ENCODE assay signal across 17 cellular contexts in the genomic region with DNA sequence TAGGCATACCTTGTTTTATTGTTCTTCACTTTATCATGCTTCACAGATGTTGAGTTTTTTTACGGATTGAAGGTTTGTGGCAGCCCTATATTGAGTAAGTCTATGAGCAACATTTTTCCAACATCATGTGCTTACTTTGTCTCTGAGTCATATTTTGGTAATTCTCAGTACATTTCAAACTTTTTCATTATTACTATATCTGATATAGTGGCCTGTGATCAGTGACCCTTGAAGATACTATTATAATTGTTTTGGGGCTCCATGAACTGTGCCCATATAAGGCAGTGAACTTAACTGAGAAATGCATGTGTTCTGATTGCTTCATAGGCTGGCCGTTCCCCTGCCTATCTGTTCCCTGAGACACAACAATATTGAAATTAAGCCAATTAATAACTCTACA. TPM values are rescaled to one million over a fixed set of nuclear protein-coding genes. Genes with fewer than 3 reads are reported as not detected.
DNase-seq lines count a peak whose midpoint lies in the region; ATAC-seq and TF ChIP-seq lines count a peak whose summit lies in the region.
"Had no signal": no experiment of that assay in that cellular context is flagged by ENCODE, and none has a peak within 500 bp of the region (broad histone marks: within the 10 kb centered on the region; RNA-seq: fewer than 3 reads in every experiment).

No MANE protein-coding gene starts in this region.

- H3K4me3 Mint-ChIP-seq in progenitor cell of endocrine pancreas (ENCODE audit: low read depth) = no peak overlapping the region
- H3K4me3 Mint-ChIP-seq: activated CD4-positive, alpha-beta memory T cell treated with anti-CD3 and anti-CD28 coated beads for 36 hours; CD14-positive monocyte; stimulated activated naive CD8-positive, alpha-beta T cell treated with anti-CD3 and anti-CD28 coated beads, Interleukin-15, Interleukin-2, amounts not matched to agents 100 ng/mL and 50 ng/mL, for 24 hours; T-helper 17 cell had no signal

- peak overlapping the region; percentile 12 for H3K27ac Mint-ChIP-seq in progenitor cell of endocrine pancreas
- H3K27ac Mint-ChIP-seq: activated CD4-positive, alpha-beta memory T cell treated with anti-CD3 and anti-CD28 coated beads for 36 hours; CD14-positive monocyte; stimulated activated naive CD8-positive, alpha-beta T cell treated with anti-CD3 and anti-CD28 coated beads, Interleukin-15, Interleukin-2, amounts not matched to agents 100 ng/mL and 50 ng/mL, for 24 hours; T-helper 17 cell had no signal

- H3K9me3 Mint-ChIP-seq in progenitor cell of endocrine pancreas (ENCODE audit: low read depth) = no peaks in the 10 kb centered on the region
- H3K9me3 Mint-ChIP-seq: activated CD4-positive, alpha-beta memory T cell treated with anti-CD3 and anti-CD28 coated beads for 36 hours; stimulated activated naive CD8-positive, alpha-beta T cell treated with anti-CD3 and anti-CD28 coated beads, Interleukin-15, Interleukin-2, amounts not matched to agents 100 ng/mL and 50 ng/mL, for 24 hours had no signal

- no peaks in the 10 kb centered on the region for H3K36me3 Mint-ChIP-seq in progenitor cell of endocrine pancreas (ENCODE audit: insufficient read depth)
- H3K36me3 Mint-ChIP-seq: activated CD4-positive, alpha-beta memory T cell treated with anti-CD3 and anti-CD28 coated beads for 36 hours; CD14-positive monocyte had no signal

- H3K4me1 Mint-ChIP-seq in progenitor cell of endocrine pancreas (ENCODE audit: low read depth) = no peaks in the 10 kb centered on the region
- H3K4me1 Mint-ChIP-seq: CD14-positive monocyte, T-helper 17 cell had no signal

- TF ChIP-seq CTCF in choroid plexus epithelial cell (conservative IDR thresholded peaks at IDR 0.05; ENCODE audit: low read depth, low read length) = no peak
- no peak for TF ChIP-seq CTCF in progenitor cell of endocrine pancreas (IDR thresholded peaks at IDR 0.05; ENCODE audit: unreplicated experiment)

- no peaks in the 10 kb centered on the region for H3K27me3 Mint-ChIP-seq in progenitor cell of endocrine pancreas

- DNase-seq in GM04503 (ENCODE audit: low read depth) = peak; percentile 34
- DNase-seq in choroid plexus epithelial cell (ENCODE audit: low read depth) = peak; percentile 76
- no peak for DNase-seq in progenitor cell of endocrine pancreas (ENCODE audit: low spot score, unreplicated experiment)
- DNase-seq in medulla oblongata (ENCODE audit: extremely low spot score) = no peak
- no peak for DNase-seq in activated effector memory CD4-positive, alpha-beta T cell treated with Interleukin-2 at 50 U/mL for 16 hours
- no peak for DNase-seq in stimulated activated CD4-positive, alpha-beta T cell treated with anti-CD3 and anti-CD28 coated beads, Interleukin-4, amount 100 ng/mL, for 4 hours
- DNase-seq in GM19238 (ENCODE audit: insufficient read length, low spot score) = no peak
- DNase-seq: activated CD4-positive, alpha-beta memory T cell treated with anti-CD3 and anti-CD28 coated beads for 36 hours; activated gamma-delta T cell; GDM1; midbrain; NCI-H2171 treated with DMSO at 0.1 percent for 48 hours; T-helper 17 cell had no signal

- ATAC-seq in HG03439 (IDR thresholded peaks at IDR 0.05; ENCODE audit: unreplicated experiment) = peak; percentile 65
- ATAC-seq: T-helper 17 cell had no signal

- no peak overlapping the region for H3K4me3 ChIP-seq in choroid plexus epithelial cell (ENCODE audit: low read depth, low read length)
- H3K4me3 ChIP-seq: cardiac muscle cell had no signal

RNA-seq across cellular contexts. Expression of gene NSMCE3, which starts 42.8 kb away (rescaled TPM):
- total RNA-seq in progenitor cell of endocrine pancreas = 7.9 and 8.4 TPM in 2 replicates

Comparison
In these comparisons a context has a peak if more than half of its experiments do, and no peak if none do; other contexts are left out.
1. DNase-seq: peak in GM04503 (single experiment) and choroid plexus epithelial cell (single experiment); none in progenitor cell of endocrine pancreas (single experiment), medulla oblongata (single experiment), activated effector memory CD4-positive, alpha-beta T cell treated with Interleukin-2 at 50 U/mL for 16 hours (single experiment), stimulated activated CD4-positive, alpha-beta T cell treated with anti-CD3 and anti-CD28 coated beads, Interleukin-4, amount 100 ng/mL, for 4 hours (0 of 2) and GM19238 (single experiment).